ENCODE assay signal across 15 cellular contexts in genomic region chr14:100588671-100589070, GRCh38. TPM values are rescaled to one million over a fixed set of nuclear protein-coding genes. Genes with fewer than 3 reads are reported as not detected.
DNase-seq lines count a peak whose midpoint lies in the region; ATAC-seq and TF ChIP-seq lines count a peak whose summit lies in the region.
"Had no signal": no experiment of that assay in that cellular context is flagged by ENCODE, and none has a peak within 500 bp of the region (broad histone marks: within the 10 kb centered on the region; RNA-seq: fewer than 3 reads in every experiment).

No MANE protein-coding gene starts in this region.

- 83% methylated on average over 10 of the region's 10 CpGs for WGBS in smooth muscle cell (ENCODE audit: low lambda C conversion rate)

- H3K79me2 ChIP-seq in smooth muscle cell (ENCODE audit: low read depth), result no peaks in the 10 kb centered on the region

- H3K9me3 Mint-ChIP-seq in osteocyte (ENCODE audit: unreplicated experiment), result no peaks in the 10 kb centered on the region

- no peak overlapping the region for H3K4me3 ChIP-seq in dorsolateral prefrontal cortex
- no peak overlapping the region for H3K4me3 ChIP-seq in smooth muscle cell
- H3K4me3 ChIP-seq: pancreas had no signal

- no peak for TF ChIP-seq CTCF in dorsolateral prefrontal cortex (IDR thresholded peaks at IDR 0.05 in 54 of 56, conservative IDR thresholded peaks at IDR 0.05 in 2 of 56; ENCODE audit: low read depth in 1 of 56, partially characterized antibody in 56 of 56)
- TF ChIP-seq CTCF in osteocyte (IDR thresholded peaks at IDR 0.05), result no peak
- no peak for TF ChIP-seq CTCF in GM20000 (IDR thresholded peaks at IDR 0.05; ENCODE audit: extremely low read depth, missing control alignments)
- TF ChIP-seq CTCF in smooth muscle cell (IDR thresholded peaks at IDR 0.05; ENCODE audit: borderline replicate concordance, insufficient read depth, poor library complexity, severe bottlenecking), result no peak

- H3K27ac Mint-ChIP-seq in osteocyte (ENCODE audit: unreplicated experiment), result no peak overlapping the region

- no peak overlapping the region for H2AFZ ChIP-seq in smooth muscle cell (ENCODE audit: low read depth)

- intact Hi-C loops in dorsolateral prefrontal cortex (cut with DNase I), result no loop called here

- peak; percentile 21 for DNase-seq in activated CD4-positive, CD25-positive, alpha-beta regulatory T cell treated with anti-CD3 and anti-CD28 coated beads, Interleukin-2, amount 50 U/mL, for 72 hours
- DNase-seq in NCI-H1694 (lab: John Stamatoyannopoulos, UW) (peak; percentile 74), dorsolateral prefrontal cortex (peak in 7 of 10 donors; percentile 31 to 63 (median 56)), osteocyte (ENCODE audit: extremely low spot score, unreplicated experiment) (no peak), GM20000 (ENCODE audit: low spot score) (no peak), smooth muscle cell (lab: John Stamatoyannopoulos, UW; ENCODE audit: unreplicated experiment) (no peak)
- DNase-seq in stimulated activated CD4-positive, alpha-beta T cell treated with anti-CD3 and anti-CD28 coated beads, Interleukin-2, amount 100 ng/mL, for 48 hours, result no peak
- DNase-seq: activated CD8-positive, alpha-beta memory T cell treated with anti-CD3 and anti-CD28 coated beads for 24 hours; CD4-positive, alpha-beta memory T cell; foreskin melanocyte; NCI-H1105 treated with DMSO at 0.1 percent for 48 hours had no signal

- ATAC-seq in activated CD4-positive, CD25-positive, alpha-beta regulatory T cell treated with anti-CD3 and anti-CD28 coated beads, Interleukin-2, amount 50 U/mL, for 24 hours, result no peak
- ATAC-seq: pancreas had no signal

- peaks cover 7% of the 10 kb centered on the region for H3K27me3 Mint-ChIP-seq in osteocyte (ENCODE audit: unreplicated experiment)

- no peak overlapping the region for H3K4me2 ChIP-seq in smooth muscle cell
- H3K4me2 ChIP-seq: KMS-11 had no signal

- H3K4me1 ChIP-seq in smooth muscle cell (ENCODE audit: low read depth), result no peaks in the 10 kb centered on the region

- H3K36me3 Mint-ChIP-seq in osteocyte (ENCODE audit: unreplicated experiment), result no peaks in the 10 kb centered on the region
- H3K36me3 Mint-ChIP-seq: CD4-positive, alpha-beta memory T cell had no signal

- no peaks in the 10 kb centered on the region for H3K36me3 ChIP-seq in smooth muscle cell (ENCODE audit: low read depth)
- H3K36me3 ChIP-seq: pancreas had no signal

- H3K4me1 Mint-ChIP-seq in osteocyte (ENCODE audit: unreplicated experiment), result peaks cover 2% of the 10 kb centered on the region

- H3K4me3 Mint-ChIP-seq in osteocyte (ENCODE audit: unreplicated experiment), result peak overlapping the region; percentile 62

- no peak overlapping the region for H3K9ac ChIP-seq in smooth muscle cell (ENCODE audit: low read depth)
- H3K9ac ChIP-seq: KMS-11 had no signal

- no peaks in the 10 kb centered on the region for H3F3A ChIP-seq in smooth muscle cell (ENCODE audit: low read depth)

- peak overlapping the region in 17 of 59 donors; percentile 11 to 84 (median 30) for H3K27ac ChIP-seq in dorsolateral prefrontal cortex
- H3K27ac ChIP-seq in smooth muscle cell (ENCODE audit: low read depth), result no peak overlapping the region
- H3K27ac ChIP-seq: KMS-11, pancreas had no signal

- H3K27me3 ChIP-seq in dorsolateral prefrontal cortex (peaks cover 0 to 38% (median 7%) of the 10 kb centered on the region in 45 donors), smooth muscle cell (ENCODE audit: low read depth) (no peaks in the 10 kb centered on the region)
- H3K27me3 ChIP-seq: pancreas had no signal

- H3K9me3 ChIP-seq in smooth muscle cell (replicated peaks; ENCODE audit: low read depth), result no peaks in the 10 kb centered on the region
- H3K9me3 ChIP-seq: pancreas had no signal

- no peaks in the 10 kb centered on the region for H4K20me1 ChIP-seq in smooth muscle cell (ENCODE audit: low read depth)

RNA-seq across cellular contexts. Expression of gene BEGAIN, which starts 1.5 kb away (rescaled TPM):
- 10 to 100 TPM; 12.3 to 70.3 (median 39.4) TPM for total RNA-seq in dorsolateral prefrontal cortex
- 7.0 and 8.5 TPM in 2 replicates for total RNA-seq in osteocyte
- 3.1 and 4.7 TPM in 2 replicates for total RNA-seq in smooth muscle cell
- polyA plus RNA-seq in smooth muscle cell, result 8.5 and 11.7 TPM in 2 replicates
- polyA plus RNA-seq: endothelial cell of umbilical vein had no signal

Comparison
In these comparisons a context has a peak if more than half of its experiments do, and no peak if none do; other contexts are left out.
1. DNase-seq: peak in activated CD4-positive, CD25-positive, alpha-beta regulatory T cell treated with anti-CD3 and anti-CD28 coated beads, Interleukin-2, amount 50 U/mL, for 72 hours (single experiment), NCI-H1694 (single experiment) and dorsolateral prefrontal cortex (7 of 10); none in osteocyte (single experiment), GM20000 (single experiment), stimulated activated CD4-positive, alpha-beta T cell treated with anti-CD3 and anti-CD28 coated beads, Interleukin-2, amount 100 ng/mL, for 48 hours (0 of 2) and smooth muscle cell (single experiment).